Comparison of ENCODE assay signal across 8 cellular contexts in the genomic region with DNA sequence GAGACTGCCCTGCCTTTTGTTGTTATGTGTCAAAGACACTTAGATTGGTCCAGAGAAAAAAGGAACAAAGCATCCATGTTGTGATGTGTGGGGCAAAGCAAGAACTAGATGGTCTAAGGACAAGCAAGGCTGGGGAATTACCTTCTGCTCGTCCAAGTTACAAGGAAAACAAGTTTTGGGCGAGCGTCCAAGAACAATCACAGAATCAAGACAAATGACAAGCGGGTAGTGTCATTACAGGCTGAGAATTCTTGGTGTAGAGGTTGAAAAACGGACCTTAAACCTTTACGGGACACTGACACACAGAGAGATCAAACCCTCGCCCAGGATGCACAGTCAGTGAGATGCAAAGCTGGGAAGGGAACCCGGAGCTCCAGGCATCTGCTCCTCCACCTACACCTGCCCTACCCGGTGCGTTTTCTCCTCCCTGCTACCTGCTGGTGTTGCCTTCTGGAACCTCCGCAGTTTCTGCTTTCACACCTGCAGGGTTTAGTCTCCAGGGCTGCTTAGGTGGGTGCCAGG. TPM values are rescaled to one million over a fixed set of nuclear protein-coding genes. Genes with fewer than 3 reads are reported as not detected.
DNase-seq lines count a peak whose midpoint lies in the region; ATAC-seq and TF ChIP-seq lines count a peak whose summit lies in the region.

No MANE protein-coding gene starts in this region.

- H2BK5ac ChIP-seq in IMR-90 (ENCODE audit: low read depth, low read length, poor library complexity, severe bottlenecking), result no peak overlapping the region

- H3K9me3 ChIP-seq in IMR-90 (ENCODE audit: control insufficient read depth, insufficient read depth, low read length) (peaks cover 1% of the 10 kb centered on the region), mononuclear cell (ENCODE audit: low read depth, low read length) (no peaks in the 10 kb centered on the region)

- POLR2A ChIA-PET in IMR-90 (lab: Charles Lee; ENCODE audit: unreplicated experiment) (no interaction called here), MCF 10A (lab: Yijun Ruan, JAX) (interaction anchor here (0.5 to 3.0 kb wide), 19 partner anchors 10 to 93 kb away, joined by 3 to 24 read pairs (median 4); a partner anchor contains a TSS)

- peaks cover 8 to 13% of the 10 kb centered on the region in 2 experiments; a peak in 2 of 4 replicates for H3K79me1 ChIP-seq in IMR-90 (ENCODE audit: low read depth in 1 of 2, low read length in 2 of 2)

- H3K27me3 Mint-ChIP-seq in MCF 10A (ENCODE audit: insufficient read depth, unreplicated experiment), result no peaks in the 10 kb centered on the region

- H3K4me3 ChIP-seq in IMR-90 (ENCODE audit: insufficient read depth, low read depth, low read length), result peak overlapping the region; percentile 40
- H3K4me3 ChIP-seq in mononuclear cell (ENCODE audit: low read length), result peak overlapping the region; percentile 71

- no peak overlapping the region for H3K4ac ChIP-seq in IMR-90 (ENCODE audit: low read depth, low read length)

- in situ Hi-C loops in IMR-90 (cut with MboI; ENCODE audit: low sequenced_read_pairs), result no loop called here

- CTCF ChIA-PET in IMR-90 (lab: Yijun Ruan, JAX) (interaction anchor here (1.5 kb wide), 1 partner anchor 69 kb away, joined by 4 read pairs; a partner anchor contains a TSS), MCF 10A (lab: Yijun Ruan, JAX) (interaction anchor here (0.7 to 1.7 kb wide), 4 partner anchors 10 to 68 kb away, joined by 3 to 4 read pairs (median 3); no protein-coding TSS in a partner anchor)

- intact Hi-C loops in IMR-90 (cut with micrococcal nuclease) (no loop called here), MCF 10A (cut with micrococcal nuclease) (loop anchor here (5.0 kb wide), 1 partner anchor 44 kb away; a partner anchor contains a TSS)

- TF ChIP-seq POLR2A in IMR-90 (IDR thresholded peaks at IDR 0.05; ENCODE audit: low read depth, low read length), result no peak

- dilution Hi-C loops in IMR-90 (cut with HindIII; ENCODE audit: low sequenced_read_pairs, unreplicated experiment), result no loop called here

- H2BK120ac ChIP-seq in IMR-90 (ENCODE audit: low read depth, low read length), result no peak overlapping the region

- TF ChIP-seq RAD21 in IMR-90 (IDR thresholded peaks at IDR 0.05; ENCODE audit: low read length), result no peak

- no peak overlapping the region for H3K27ac ChIP-seq in IMR-90 (ENCODE audit: insufficient read depth, low read length)

- no peak overlapping the region for H3K56ac ChIP-seq in IMR-90 (ENCODE audit: extremely low read depth, insufficient read depth, low read length)

- H2BK15ac ChIP-seq in IMR-90 (ENCODE audit: low read depth, low read length), result no peak overlapping the region

- H4K91ac ChIP-seq in IMR-90 (ENCODE audit: insufficient read depth, low read depth, low read length), result no peak overlapping the region

- BruUV-seq in IMR-90 (replicated peaks; lab: Mats Ljungman, UMichigan), result no TSS peak
- BruUV-seq in MCF 10A (replicated peaks; lab: Mats Ljungman, UMichigan), result no TSS peak

- H3K27me3 ChIP-seq in IMR-90 (ENCODE audit: control insufficient read depth, insufficient read depth, low read length), result 0 out of 2 replicates have a peak, but pooled peaks cover 2% of the 10 kb centered on the region
- H3K27me3 ChIP-seq in mononuclear cell (ENCODE audit: insufficient read depth, low read length), result peaks cover 3% of the 10 kb centered on the region

- no peak overlapping the region for H2AK9ac ChIP-seq in IMR-90 (replicated peaks; ENCODE audit: low read depth, low read length, poor library complexity)

- no peak overlapping the region for H3K18ac ChIP-seq in IMR-90 (ENCODE audit: low read depth, low read length)

- H3K27ac Mint-ChIP-seq in MCF 10A (ENCODE audit: low read depth, unreplicated experiment), result no peak overlapping the region

- H3K36me3 ChIP-seq in IMR-90 (ENCODE audit: control insufficient read depth, insufficient read depth, low read length), result peaks cover 9% of the 10 kb centered on the region

- DNase-seq in NCI-H2107 treated with DMSO at 0.1 percent for 48 hours (lab: John Stamatoyannopoulos, UW; ENCODE audit: unreplicated experiment) (peak; percentile 74), NCI-H2107 (lab: John Stamatoyannopoulos, UW) (no peak), IMR-90 (no peak), MCF 10A (ENCODE audit: unreplicated experiment) (peak; percentile 44), GDM1 (lab: John Stamatoyannopoulos, UW) (no peak)
- DNase-seq in activated CD4-positive, alpha-beta T cell treated with anti-CD3 and anti-CD28 coated beads, Interleukin-2, amount 50 U/mL, for 4 hours, result no peak

- peak overlapping the region; percentile 56 for H3K23ac ChIP-seq in IMR-90 (ENCODE audit: low read depth, low read length)

- peak overlapping the region; percentile 93 for H3K4me3 Mint-ChIP-seq in MCF 10A (ENCODE audit: unreplicated experiment)

- H2AK5ac ChIP-seq in IMR-90 (ENCODE audit: low read depth, low read length), result 0 out of 2 replicates have a peak overlapping the region, but pooled peaks have one; percentile 5

- peaks cover 7% of the 10 kb centered on the region for H3K36me3 Mint-ChIP-seq in MCF 10A (ENCODE audit: insufficient read depth, unreplicated experiment)

- no peak overlapping the region for H3K14ac ChIP-seq in IMR-90 (replicated peaks; ENCODE audit: low read depth, low read length)

- no peak overlapping the region for H4K5ac ChIP-seq in IMR-90 (ENCODE audit: low read depth, low read length)

- no peak overlapping the region for H3K9ac ChIP-seq in IMR-90 (ENCODE audit: low read depth, low read length)

- H3K4me1 ChIP-seq in IMR-90 (ENCODE audit: control insufficient read depth, insufficient read depth, low read length) (no peaks in the 10 kb centered on the region), mononuclear cell (ENCODE audit: insufficient read depth, low read length) (peaks cover 6% of the 10 kb centered on the region)

- WGBS in IMR-90 (ENCODE audit: extremely low coverage in 2 of 2, insufficient read length in 1 of 2), 2 experiments, result 0% methylated on average over 1 of the region's 11 CpGs; no CpG with 5 or more reads in 1 of the 2 experiments

- ATAC-seq in IMR-90 (ENCODE audit: low read depth) (no peak), GM19035 (IDR thresholded peaks at IDR 0.05; ENCODE audit: unreplicated experiment) (no peak)

- peaks cover 8% of the 10 kb centered on the region for H3K9me3 Mint-ChIP-seq in MCF 10A (ENCODE audit: unreplicated experiment)

- no peak overlapping the region for H2BK20ac ChIP-seq in IMR-90 (ENCODE audit: low read depth, low read length)

- TF ChIP-seq CTCF in IMR-90 (conservative IDR thresholded peaks at IDR 0.05; ENCODE audit: low read depth, low read length) (no peak), MCF 10A (IDR thresholded peaks at IDR 0.05; ENCODE audit: unreplicated experiment) (no peak)

- peak overlapping the region in 1 of 2 experiments; percentile 37; a peak in 1 of 4 replicates for H4K8ac ChIP-seq in IMR-90 (ENCODE audit: low read depth in 2 of 2, low read length in 2 of 2)

- H3K9me1 ChIP-seq in IMR-90 (ENCODE audit: insufficient read depth, low read length), result peaks cover 13% of the 10 kb centered on the region

- H4K20me1 ChIP-seq in IMR-90 (ENCODE audit: insufficient read depth, low read length), result no peaks in the 10 kb centered on the region

- H3K4me2 ChIP-seq in IMR-90 (ENCODE audit: low read depth, low read length), result peak overlapping the region; percentile 79

- peaks cover 20% of the 10 kb centered on the region for H3K4me1 Mint-ChIP-seq in MCF 10A (ENCODE audit: insufficient read depth, unreplicated experiment)

- H2AFZ ChIP-seq in IMR-90 (replicated peaks; ENCODE audit: low read length, poor library complexity), result peak overlapping the region; percentile 99

TF ChIP-seq in IMR-90, 13 proteins besides CTCF, POLR2A, EP300 and RAD21 (continues in another document):
- TF ChIP-seq BHLHE40 (IDR thresholded peaks at IDR 0.05; ENCODE audit: low read depth, low read length) (no peak), CEBPB (IDR thresholded peaks at IDR 0.05; ENCODE audit: low read depth, low read length) (no peak), MXI1 (IDR thresholded peaks at IDR 0.05; ENCODE audit: borderline replicate concordance, low read depth, low read length) (no peak)
- TF ChIP-seq, protein P1, sequence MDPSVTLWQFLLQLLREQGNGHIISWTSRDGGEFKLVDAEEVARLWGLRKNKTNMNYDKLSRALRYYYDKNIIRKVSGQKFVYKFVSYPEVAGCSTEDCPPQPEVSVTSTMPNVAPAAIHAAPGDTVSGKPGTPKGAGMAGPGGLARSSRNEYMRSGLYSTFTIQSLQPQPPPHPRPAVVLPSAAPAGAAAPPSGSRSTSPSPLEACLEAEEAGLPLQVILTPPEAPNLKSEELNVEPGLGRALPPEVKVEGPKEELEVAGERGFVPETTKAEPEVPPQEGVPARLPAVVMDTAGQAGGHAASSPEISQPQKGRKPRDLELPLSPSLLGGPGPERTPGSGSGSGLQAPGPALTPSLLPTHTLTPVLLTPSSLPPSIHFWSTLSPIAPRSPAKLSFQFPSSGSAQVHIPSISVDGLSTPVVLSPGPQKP (IDR thresholded peaks at IDR 0.05; ENCODE audit: borderline replicate concordance, low read depth, low read length), result no peak

RNA-seq across cellular contexts. Expression of a gene that starts 0.5 kb away (rescaled TPM):
- total RNA-seq in IMR-90 (2012; rRNA removed), result 3.3 and 4.1 TPM in 2 replicates
- 2.8 and 3.5 TPM in 2 replicates for polyA plus RNA-seq in IMR-90 (2012; rRNA removed)
- 1.5 and 2.0 TPM in 2 replicates for polyA plus RNA-seq in IMR-90 (2012; cell fraction: cytosol; rRNA removed)
- 2.6 and 5.9 TPM in 2 replicates for polyA plus RNA-seq in IMR-90 (2012; cell fraction: nucleus; rRNA removed; ENCODE audit: low replicate concordance)
- 4.7 and 7.2 TPM in 2 replicates for total RNA-seq in MCF 10A (2022)
- total RNA-seq in mononuclear cell, result 3.6 TPM

RNA-seq across cellular contexts. Expression of a gene that starts 10.9 kb away (rescaled TPM):
- 8.9 and 13.6 TPM in 2 replicates for total RNA-seq in IMR-90 (2012; rRNA removed)
- polyA plus RNA-seq in IMR-90 (2012; rRNA removed), result 1.4 and 2.4 TPM in 2 replicates
- 0.71 and 0.75 TPM in 2 replicates for polyA plus RNA-seq in IMR-90 (2012; cell fraction: cytosol; rRNA removed)
- 1.0 and 2.1 TPM in 2 replicates for polyA plus RNA-seq in IMR-90 (2012; cell fraction: nucleus; rRNA removed; ENCODE audit: low replicate concordance)
- not detected in 2 replicates for total RNA-seq in MCF 10A (2022)
- total RNA-seq in mononuclear cell, result 1.9 TPM

RNA-seq across cellular contexts. Expression of a gene that starts 16.0 kb away (rescaled TPM):
- total RNA-seq in IMR-90 (2012; rRNA removed) (6.6 and 6.9 TPM in 2 replicates), MCF 10A (2022) (6.5 and 7.9 TPM in 2 replicates), mononuclear cell (19.2 TPM)
- polyA plus RNA-seq in IMR-90 (2012; rRNA removed), result 5.6 and 6.0 TPM in 2 replicates
- 2.8 and 4.8 TPM in 2 replicates for polyA plus RNA-seq in IMR-90 (2012; cell fraction: cytosol; rRNA removed)
- polyA plus RNA-seq in IMR-90 (2012; cell fraction: nucleus; rRNA removed; ENCODE audit: low replicate concordance), result 10.3 and 19.3 TPM in 2 replicates

RNA-seq across cellular contexts. Expression of a gene that starts 25.3 kb away (rescaled TPM):
- 3.9 and 4.8 TPM in 2 replicates for total RNA-seq in IMR-90 (2012; rRNA removed)
- polyA plus RNA-seq in IMR-90 (2012; rRNA removed), result 6.9 and 7.5 TPM in 2 replicates
- polyA plus RNA-seq in IMR-90 (2012; cell fraction: cytosol; rRNA removed), result 4.6 and 7.2 TPM in 2 replicates
- 17.1 and 41.8 TPM in 2 replicates for polyA plus RNA-seq in IMR-90 (2012; cell fraction: nucleus; rRNA removed; ENCODE audit: low replicate concordance)
- 8.3 and 10.3 TPM in 2 replicates for total RNA-seq in MCF 10A (2022)
- 5.5 TPM for total RNA-seq in mononuclear cell

RNA-seq across cellular contexts. Expression of a gene that starts 42.4 kb away (rescaled TPM):
- 12.8 and 15.4 TPM in 2 replicates for total RNA-seq in IMR-90 (2012; rRNA removed)
- polyA plus RNA-seq in IMR-90 (2012; rRNA removed), result 11.6 and 12.4 TPM in 2 replicates
- 7.0 and 8.6 TPM in 2 replicates for polyA plus RNA-seq in IMR-90 (2012; cell fraction: cytosol; rRNA removed)
- 7.3 and 10.9 TPM in 2 replicates for polyA plus RNA-seq in IMR-90 (2012; cell fraction: nucleus; rRNA removed; ENCODE audit: low replicate concordance)
- total RNA-seq in MCF 10A (2022), result 14.6 and 18.1 TPM in 2 replicates
- 1.3 TPM for total RNA-seq in mononuclear cell

Comparison
In these comparisons a context has a peak if more than half of its experiments do, and no peak if none do; other contexts are left out.
1. DNase-seq: peak in NCI-H2107 treated with DMSO at 0.1 percent for 48 hours (single experiment) and MCF 10A (single experiment); none in NCI-H2107 (single experiment), IMR-90 (single experiment), activated CD4-positive, alpha-beta T cell treated with anti-CD3 and anti-CD28 coated beads, Interleukin-2, amount 50 U/mL, for 4 hours (0 of 2) and GDM1 (single experiment).